In the genomic region with DNA sequence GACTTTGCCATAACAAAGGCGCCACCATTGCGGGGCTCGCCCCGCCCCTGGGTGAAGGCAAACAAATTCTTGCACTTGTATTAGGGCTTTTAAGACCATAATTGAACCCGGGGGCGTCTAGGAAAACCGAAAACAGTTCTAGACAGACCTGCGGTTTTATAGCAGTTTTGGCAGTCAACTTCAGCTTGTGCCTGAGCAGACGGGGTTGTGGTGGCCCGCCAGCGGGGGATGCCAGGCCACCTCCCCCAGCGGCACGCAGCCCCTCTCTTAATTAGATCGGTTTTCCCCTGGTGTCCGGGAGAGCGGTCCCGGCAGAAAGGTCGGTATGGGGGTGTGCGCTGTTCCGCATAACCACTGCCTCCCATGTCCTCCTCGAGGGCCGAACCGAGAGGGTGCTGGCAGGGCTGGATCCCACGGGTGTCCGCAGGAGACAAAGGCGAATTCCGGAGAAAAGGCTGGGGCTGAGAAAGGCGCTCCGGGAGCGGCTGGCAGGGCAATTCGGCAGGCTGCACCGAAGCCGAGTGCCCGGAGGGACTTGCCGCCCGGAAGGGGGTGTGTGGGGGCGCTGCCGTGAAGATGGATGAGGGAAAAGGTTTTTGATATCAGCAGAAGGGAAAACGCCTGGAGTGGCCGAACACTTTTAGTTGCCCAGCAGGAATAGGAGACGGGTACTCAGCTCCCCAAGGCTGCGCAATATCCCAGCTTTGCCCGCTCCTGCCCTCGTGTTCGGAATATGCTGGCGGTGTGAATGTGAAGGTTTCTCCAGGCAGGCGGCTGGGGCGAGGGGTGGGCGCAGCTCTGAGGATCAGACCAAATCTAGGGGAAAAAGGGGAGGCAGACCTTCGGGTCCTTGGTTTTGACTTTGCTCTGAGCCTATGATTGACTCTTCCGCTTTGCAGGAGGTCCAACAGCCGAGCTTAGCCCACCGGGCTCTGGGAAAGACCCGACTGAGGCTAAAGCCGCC, we compare ENCODE assay signal across 9 cellular contexts. TPM values are rescaled to one million over a fixed set of nuclear protein-coding genes. Genes with fewer than 3 reads are reported as not detected.
DNase-seq lines count a peak whose midpoint lies in the region; ATAC-seq and TF ChIP-seq lines count a peak whose summit lies in the region.
"Had no signal": no experiment of that assay in that cellular context is flagged by ENCODE, and none has a peak within 500 bp of the region (broad histone marks: within the 10 kb centered on the region; RNA-seq: fewer than 3 reads in every experiment).

No MANE protein-coding gene starts in this region.

- no peak overlapping the region for H3K27ac Mint-ChIP-seq in H9

- H3K23ac ChIP-seq in H9 (ENCODE audit: insufficient read length, low read depth, low read length): no peak overlapping the region

- no peak overlapping the region for H2BK5ac ChIP-seq in H9 (ENCODE audit: insufficient read length, low read length)

- H4K8ac ChIP-seq in H9 (replicated peaks; ENCODE audit: insufficient read length, low read depth, low read length): no peak overlapping the region

- H3K27ac ChIP-seq in H9 (ENCODE audit: insufficient read length, low read depth, low read length) (no peak overlapping the region), WERI-Rb-1 (no peak overlapping the region), hepatocyte (peak overlapping the region; percentile 97), gastrocnemius medialis (peak overlapping the region; percentile 90 to 99 (median 95))
- H3K27ac ChIP-seq: dorsolateral prefrontal cortex had no signal

- CTCF ChIA-PET in GM10248 (lab: Yijun Ruan, JAX): interaction anchor here (5.1 kb wide), 1 partner anchor 8 kb away, joined by 41 read pairs; no protein-coding TSS in a partner anchor

- H2AK5ac ChIP-seq in H9 (ENCODE audit: insufficient read length, low read length): no peak overlapping the region

- H3K27me3 Mint-ChIP-seq in H9 (ENCODE audit: low read depth): peaks cover 100% of the 10 kb centered on the region

- H2AFZ ChIP-seq in H9 (ENCODE audit: low read length) (no peak overlapping the region), hepatocyte (no peak overlapping the region)

- H3K23me2 ChIP-seq in H9 (ENCODE audit: insufficient read length, low read depth, low read length, poor library complexity, severe bottlenecking): no peaks in the 10 kb centered on the region

- H3K56ac ChIP-seq in H9 (ENCODE audit: insufficient read length, low read depth, low read length): no peak overlapping the region

- no peak overlapping the region for H4K91ac ChIP-seq in H9 (ENCODE audit: insufficient read length, low read depth, low read length)

- DNase-seq in H9 (peak; percentile 55), WERI-Rb-1 (peak; percentile 3), hepatocyte (ENCODE audit: low spot score) (no peak), gastrocnemius medialis (peak in 1 of 2 donors; percentile 57), NCI-H1417 (lab: John Stamatoyannopoulos, UW) (no peak), GM10248 (ENCODE audit: extremely low spot score) (no peak)
- no peak for DNase-seq in effector CD4-positive, alpha-beta T cell
- DNase-seq in activated CD4-positive, alpha-beta T cell treated with anti-CD3 and anti-CD28 coated beads for 1 hour: no peak

- no peak for ATAC-seq in gastrocnemius medialis

- H3K36me3 Mint-ChIP-seq in H9 (ENCODE audit: insufficient read depth in 1 of 3, low read depth in 3 of 3): peaks cover 0 to 2% (median 0%) of the 10 kb centered on the region in 3 experiments; a peak in 3 of 7 replicates

- H3K4me1 ChIP-seq in H9 (ENCODE audit: insufficient read depth, low read length): no peaks in the 10 kb centered on the region
- H3K4me1 ChIP-seq in hepatocyte (ENCODE audit: insufficient read depth): peaks cover 37% of the 10 kb centered on the region
- H3K4me1 ChIP-seq in gastrocnemius medialis: peaks cover 16 to 40% of the 10 kb centered on the region in 2 donors

- no peak for TF ChIP-seq POLR2A in gastrocnemius medialis (IDR thresholded peaks at IDR 0.05)

- no peak overlapping the region for H3K4me2 ChIP-seq in H9 (ENCODE audit: insufficient read depth, insufficient read length, low read length)
- peak overlapping the region; percentile 96 for H3K4me2 ChIP-seq in hepatocyte

- H3K4me3 ChIP-seq in WERI-Rb-1 (ENCODE audit: low read depth, low read length) (no peak overlapping the region), hepatocyte (peak overlapping the region; percentile 38), gastrocnemius medialis (peak overlapping the region; percentile 37 to 73 (median 52))

- intact Hi-C loops in gastrocnemius medialis (cut with DNase I; ENCODE audit: low total_unique reads): loop anchor here (5.0 to 10.0 kb wide), 2 partner anchors 1224 to 1437 kb away; a partner anchor contains a TSS

- no peaks in the 10 kb centered on the region for H3K79me1 ChIP-seq in H9 (ENCODE audit: insufficient read depth, low read depth, low read length, poor library complexity, severe bottlenecking)

- no peak overlapping the region for H3K9ac ChIP-seq in H9 (ENCODE audit: extremely low read depth, insufficient read length, low read length)

- H3K14ac ChIP-seq in H9 (ENCODE audit: insufficient read depth, low read length): no peak overlapping the region

- H4K5ac ChIP-seq in H9 (ENCODE audit: insufficient read length, low read depth, low read length): no peak overlapping the region

- no peak for TF ChIP-seq CTCF in H9 (conservative IDR thresholded peaks at IDR 0.05)
- no peak for TF ChIP-seq CTCF in WERI-Rb-1 (IDR thresholded peaks at IDR 0.05; ENCODE audit: low read depth, low read length)
- TF ChIP-seq CTCF in hepatocyte (IDR thresholded peaks at IDR 0.05; ENCODE audit: poor library complexity): no peak
- TF ChIP-seq CTCF in gastrocnemius medialis (IDR thresholded peaks at IDR 0.05 in 4 of 5, conservative IDR thresholded peaks at IDR 0.05 in 1 of 5): no peak
- no peak for TF ChIP-seq CTCF in GM10248 (IDR thresholded peaks at IDR 0.05; ENCODE audit: control extremely low read depth, extremely low read depth, low read depth, missing control alignments)

- no peak overlapping the region for H3T11ph ChIP-seq in H9 (ENCODE audit: low read length)

- H3K4ac ChIP-seq in H9 (ENCODE audit: low read depth, low read length): no peak overlapping the region

- H3K4me3 Mint-ChIP-seq in H9: peak overlapping the region; percentile 12 to 73; a peak in 4 of 5 replicates

- H3K9me2 ChIP-seq in hepatocyte (replicated peaks; ENCODE audit: insufficient read depth): no peaks in the 10 kb centered on the region

- H3K18ac ChIP-seq in H9 (ENCODE audit: insufficient read length, low read depth, low read length): no peak overlapping the region

- POLR2A ChIA-PET in GM10248 (lab: Yijun Ruan, JAX): no interaction called here

- peaks cover 97% of the 10 kb centered on the region for H3K27me3 ChIP-seq in H9 (ENCODE audit: insufficient read depth, low read length)
- peaks cover 98% of the 10 kb centered on the region for H3K27me3 ChIP-seq in WERI-Rb-1 (ENCODE audit: insufficient read depth, low read depth, severe bottlenecking)
- H3K27me3 ChIP-seq in hepatocyte: peaks cover 95% of the 10 kb centered on the region
- peaks cover 0 to 5% (median 2%) of the 10 kb centered on the region in 3 donors for H3K27me3 ChIP-seq in gastrocnemius medialis

- H3K9me3 ChIP-seq in H9 (ENCODE audit: control insufficient read depth, low read depth, low read length) (no peaks in the 10 kb centered on the region), WERI-Rb-1 (ENCODE audit: severe bottlenecking) (no peaks in the 10 kb centered on the region), hepatocyte (ENCODE audit: low read depth) (no peaks in the 10 kb centered on the region), gastrocnemius medialis (no peaks in the 10 kb centered on the region)

- in situ Hi-C loops in gastrocnemius medialis (cut with MboI; ENCODE audit: low sequenced_read_pairs in 4 of 4): loop anchor here in 3 of 4 donors (10.0 to 25.0 kb wide), 5 partner anchors 899 to 1426 kb away; a partner anchor contains a TSS

- peaks cover 1 to 14% of the 10 kb centered on the region in 2 experiments; a peak in 3 of 5 replicates for H3K9me3 Mint-ChIP-seq in H9

- peaks cover 17 to 44% of the 10 kb centered on the region in 2 experiments for H3K4me1 Mint-ChIP-seq in H9

- H2BK120ac ChIP-seq in H9 (ENCODE audit: low read depth, low read length, poor library complexity, severe bottlenecking): no peak overlapping the region

- H3K36me3 ChIP-seq in WERI-Rb-1: no peaks in the 10 kb centered on the region
- no peaks in the 10 kb centered on the region for H3K36me3 ChIP-seq in hepatocyte (replicated peaks; ENCODE audit: insufficient read depth, low read depth)
- no peaks in the 10 kb centered on the region for H3K36me3 ChIP-seq in gastrocnemius medialis

- no peak overlapping the region for H2BK20ac ChIP-seq in H9 (ENCODE audit: low read depth, low read length, poor library complexity, severe bottlenecking)

- no CpG with 5 or more reads among the region's 55 CpGs for WGBS in H9 (ENCODE audit: extremely low coverage, insufficient read length, low lambda C conversion rate)
- WGBS in hepatocyte (ENCODE audit: low lambda C conversion rate, missing lambda C conversion rate): 10% methylated on average over 51 of the region's 55 CpGs

- H2BK15ac ChIP-seq in H9 (ENCODE audit: low read depth, low read length): no peak overlapping the region

- H3K79me2 ChIP-seq in H9 (ENCODE audit: insufficient read depth, low read length) (no peaks in the 10 kb centered on the region), hepatocyte (peaks cover 95% of the 10 kb centered on the region)

- no peaks in the 10 kb centered on the region for H4K20me1 ChIP-seq in H9 (ENCODE audit: control insufficient read depth, insufficient read depth, insufficient read length)
- H4K20me1 ChIP-seq in hepatocyte (ENCODE audit: insufficient read depth, poor library complexity, severe bottlenecking): no peaks in the 10 kb centered on the region

- no peak overlapping the region for H2BK12ac ChIP-seq in H9 (ENCODE audit: insufficient read length, low read depth, low read length)

RNA-seq across cellular contexts. Expression of a gene that starts 3.0 kb away (rescaled TPM):
- total RNA-seq in H9 (2021) (not detected in 2 replicates), hepatocyte (6.4 and 9.6 TPM in 2 replicates), gastrocnemius medialis (1 to 10 TPM; 5.1 to 7.9 (median 6.4) TPM)
- polyA plus RNA-seq in hepatocyte: 5.4 and 7.6 TPM in 2 replicates
- total RNA-seq: dorsolateral prefrontal cortex had no signal

RNA-seq across cellular contexts. Expression of a gene that starts 11.9 kb away (rescaled TPM):
- not detected in 2 replicates for total RNA-seq in H9 (2021)
- total RNA-seq in hepatocyte: 13.0 and 14.2 TPM in 2 replicates
- 6.1 and 6.2 TPM in 2 replicates for polyA plus RNA-seq in hepatocyte
- 1 to 10 TPM in 3 of 4 donors, under 1 TPM in 1; 0.82 to 2.4 (median 1.7) TPM for total RNA-seq in gastrocnemius medialis

RNA-seq across cellular contexts. Expression of a gene that starts 13.9 kb away (rescaled TPM):
- not detected in 2 replicates for total RNA-seq in H9 (2021)
- 9.9 and 15.1 TPM in 2 replicates for total RNA-seq in hepatocyte
- polyA plus RNA-seq in hepatocyte: 7.7 and 8.1 TPM in 2 replicates
- total RNA-seq in gastrocnemius medialis: 10 to 100 TPM; 24.6 to 61.2 (median 40.0) TPM

RNA-seq across cellular contexts. Expression of a gene that starts 22.6 kb away (rescaled TPM):
- total RNA-seq in H9 (2021) (not detected in 2 replicates), hepatocyte (3.6 and 5.9 TPM in 2 replicates), gastrocnemius medialis (10 to 100 TPM; 18.9 to 30.3 (median 19.5) TPM)
- polyA plus RNA-seq in hepatocyte: 3.5 and 4.4 TPM in 2 replicates
- total RNA-seq: dorsolateral prefrontal cortex had no signal

RNA-seq across cellular contexts. Expression of a gene that starts 31.5 kb away (rescaled TPM):
- not detected in 2 replicates for total RNA-seq in H9 (2021)
- 0.32 and 0.83 TPM in 2 replicates for total RNA-seq in hepatocyte
- 1.0 TPM in 1 of 2 replicates, not detected in the other for polyA plus RNA-seq in hepatocyte
- total RNA-seq in gastrocnemius medialis: 10 to 100 TPM in 1 of 4 donors, 1 to 10 TPM in 3; 5.3 to 12.8 (median 8.6) TPM
- total RNA-seq: dorsolateral prefrontal cortex had no signal

Comparison
In these comparisons a context has a peak if more than half of its experiments do, and no peak if none do; other contexts are left out.
1. DNase-seq: peak in H9 (single experiment) and WERI-Rb-1 (single experiment); none in hepatocyte (single experiment), NCI-H1417 (0 of 3), effector CD4-positive, alpha-beta T cell (single experiment), GM10248 (single experiment) and activated CD4-positive, alpha-beta T cell treated with anti-CD3 and anti-CD28 coated beads for 1 hour (single experiment).
2. H3K27ac ChIP-seq: peak in hepatocyte (single experiment) and gastrocnemius medialis (4 of 4); none in H9 (single experiment) and WERI-Rb-1 (single experiment).
3. RNA of a gene that starts 13.9 kb away (total RNA-seq): 24.6 to 61.2 TPM in gastrocnemius medialis and 9.9 to 15.1 TPM in hepatocyte; not detected in H9; every median in the first group is over 10 times any median in the second.